ENCODE assay signal across 1 cellular context in genomic region chr1:152451254-152451653, GRCh38.
TF ChIP-seq lines count a peak whose summit lies in the region.

No MANE protein-coding gene starts in this region.

TF ChIP-seq in GM23338, 12 proteins besides CTCF, POLR2A, EP300 and RAD21 (continued from another document):
- TF ChIP-seq ZNF462 (CRISPR knock-in tag; IDR thresholded peaks at IDR 0.05) = no peak
- TF ChIP-seq CREB1 (CRISPR knock-in tag; IDR thresholded peaks at IDR 0.05; ENCODE audit: low read depth) = no peak
